ENCODE assay signal across 14 cellular contexts in genomic region chr7:128076831-128077271, GRCh38. TPM values are rescaled to one million over a fixed set of nuclear protein-coding genes. Genes with fewer than 3 reads are reported as not detected.
A peak's percentile ranks its signal among the peaks of the same experiment; 100 is the strongest.
DNase-seq lines count a peak whose midpoint lies in the region; ATAC-seq and TF ChIP-seq lines count a peak whose summit lies in the region.
"Had no signal": no experiment of that assay in that cellular context is flagged by ENCODE, and none has a peak within 500 bp of the region (broad histone marks: within the 10 kb centered on the region; RNA-seq: fewer than 3 reads in every experiment).

No MANE protein-coding gene starts in this region.

- intact Hi-C loops in Right ventricle myocardium superior (cut with DNase I) (no loop called here), sciatic nerve (cut with DNase I) (no loop called here)

- DNase-seq in NCI-H345 treated with DMSO at 0.1 percent for 48 hours (lab: John Stamatoyannopoulos, UW; ENCODE audit: unreplicated experiment) (peak; percentile 2), Right ventricle myocardium superior (peak; percentile 81), sciatic nerve (ENCODE audit: low spot score) (peak; percentile 90), HuH-7.5 (ENCODE audit: low spot score) (no peak), NCI-H187 (lab: John Stamatoyannopoulos, UW) (no peak), GM19238 (ENCODE audit: insufficient read length, low spot score) (no peak)
- DNase-seq: activated CD4-positive, alpha-beta T cell treated with anti-CD3 and anti-CD28 coated beads for 1 hour; activated gamma-delta T cell treated with Interleukin-2 at 50 U/mL for 16 hours; MM.1S; nephron progenitor cell; stimulated activated CD4-positive, alpha-beta T cell treated with anti-CD3 and anti-CD28 coated beads, Interleukin-4, amount 100 ng/mL, for 4 hours; tibial artery had no signal

- no peak for TF ChIP-seq EP300 in Ishikawa (IDR thresholded peaks at IDR 0.05; ENCODE audit: borderline replicate concordance)

- no peak for TF ChIP-seq RAD21 in Ishikawa (IDR thresholded peaks at IDR 0.05; ENCODE audit: low read depth)

- ATAC-seq in Right ventricle myocardium superior (ENCODE audit: poor library complexity) (peak; percentile 56), sciatic nerve (peak; percentile 74), HG02870 (IDR thresholded peaks at IDR 0.05; ENCODE audit: unreplicated experiment) (no peak)

TF ChIP-seq in Ishikawa, 13 proteins besides CTCF, POLR2A, EP300 and RAD21:
- peak; percentile 45; the same call in 1 of the 2 replicates for TF ChIP-seq NFIC (IDR thresholded peaks at IDR 0.05)
- no peak for TF ChIP-seq TAF1 (IDR thresholded peaks at IDR 0.05; ENCODE audit: low read depth)

RNA-seq across cellular contexts. Expression of gene LRRC4, which starts 45.6 kb away (rescaled TPM):
- total RNA-seq in Right ventricle myocardium superior (1.9 TPM), sciatic nerve (14.7 TPM)

Comparison
In these comparisons a context has a peak if more than half of its experiments do, and no peak if none do; other contexts are left out.
1. DNase-seq: peak in NCI-H345 treated with DMSO at 0.1 percent for 48 hours (single experiment), Right ventricle myocardium superior (single experiment) and sciatic nerve (single experiment); none in HuH-7.5 (single experiment), NCI-H187 (0 of 2) and GM19238 (single experiment).